In genomic region chr12:77130193-77130592, GRCh38 we compare ENCODE assay signal across 19 cellular contexts.
"Had no signal": no experiment of that assay in that cellular context is flagged by ENCODE, and none has a peak within 500 bp of the region (broad histone marks: within the 10 kb centered on the region; RNA-seq: fewer than 3 reads in every experiment).

No MANE protein-coding gene starts in this region.

- H3K27ac ChIP-seq: esophagus squamous epithelium, parathyroid adenoma, tibial artery had no signal

- H3K36me3 ChIP-seq: esophagus squamous epithelium, tibial artery had no signal

- H3K4me1 ChIP-seq: esophagus squamous epithelium, parathyroid adenoma, tibial artery had no signal

- ATAC-seq: activated CD8-positive, alpha-beta T cell treated with anti-CD3 and anti-CD28 coated beads, Interleukin-2, amount 10 ng/mL, durations not matched to agents 7 days and 5 days; activated naive CD4-positive, alpha-beta T cell treated with anti-CD3 and anti-CD28 coated beads, Interleukin-2, amount 50 U/mL, for 72 hours; left ventricle myocardium superior; naive thymus-derived CD8-positive, alpha-beta T cell had no signal

- H3K4me3 ChIP-seq: esophagus squamous epithelium, tibial artery had no signal

- H3K9me3 ChIP-seq: esophagus squamous epithelium, tibial artery had no signal

- DNase-seq: activated CD4-positive, alpha-beta T cell treated with anti-CD3 and anti-CD28 coated beads, Interleukin-2, amount 10 ng/mL, durations not matched to agents 24 days and 14 days; activated CD4-positive, CD25-positive, alpha-beta regulatory T cell; activated CD8-positive, alpha-beta memory T cell treated with anti-CD3 and anti-CD28 coated beads, Interleukin-2, amount 50 U/mL, for 4 hours; activated CD8-positive, alpha-beta T cell treated with anti-CD3 and anti-CD28 coated beads, Interleukin-2, amount 10 ng/mL, durations not matched to agents 7 days and 5 days; activated effector memory CD4-positive, alpha-beta T cell treated with anti-CD3 and anti-CD28 coated beads, Interleukin-2, amount 50 U/mL, for 16 hours; activated T-cell treated with anti-CD3 and anti-CD28 coated beads, Interleukin-2, amount 50 U/mL, for 48 hours; amniotic stem cell; effector CD8-positive, alpha-beta T cell; esophagus squamous epithelium; foreskin fibroblast; kidney glomerular epithelial cell; left ventricle myocardium superior; naive thymus-derived CD8-positive, alpha-beta T cell; stimulated activated CD4-positive, alpha-beta T cell treated with anti-CD3 and anti-CD28 coated beads, Interleukin-15, amount 100 ng/mL, for 24 hours; stimulated activated CD4-positive, alpha-beta T cell treated with anti-CD3 and anti-CD28 coated beads, Interleukin-4, amount 100 ng/mL, for 1 hour; stimulated activated naive CD4-positive, alpha-beta T cell; tibial artery had no signal

- H3K27me3 ChIP-seq: esophagus squamous epithelium, tibial artery had no signal
